In genomic region chr12:9760699-9761406, GRCh38 we compare ENCODE assay signal across 9 cellular contexts. TPM values are rescaled to one million over a fixed set of nuclear protein-coding genes. Genes with fewer than 3 reads are reported as not detected.
DNase-seq lines count a peak whose midpoint lies in the region; ATAC-seq and TF ChIP-seq lines count a peak whose summit lies in the region.
"Had no signal": no experiment of that assay in that cellular context is flagged by ENCODE, and none has a peak within 500 bp of the region (broad histone marks: within the 10 kb centered on the region; RNA-seq: fewer than 3 reads in every experiment).

Gene CD69, minus strand, starts transcription at chr12:9760901. Its CDS starts 81 bp downstream, at chr12:9760820.

- peaks cover 4% of the 10 kb centered on the region for H3K36me3 ChIP-seq in CD8-positive, alpha-beta T cell (ENCODE audit: insufficient read depth, low read length)
- H3K36me3 ChIP-seq in mucosa of descending colon (ENCODE audit: low read depth) = no peaks in the 10 kb centered on the region
- no peaks in the 10 kb centered on the region for H3K36me3 ChIP-seq in transverse colon
- H3K36me3 ChIP-seq in WERI-Rb-1 = no peaks in the 10 kb centered on the region

- no peak for TF ChIP-seq EP300 in transverse colon (IDR thresholded peaks at IDR 0.05; ENCODE audit: low read depth)

- peak within 1 kb of the TSS; percentile 79 for H3K4me3 ChIP-seq in CD8-positive, alpha-beta T cell (ENCODE audit: low read depth, low read length)
- H3K4me3 ChIP-seq in mucosa of descending colon (no peak within 1 kb of the TSS), transverse colon (peak within 1 kb of the TSS in 2 of 4 donors; percentile 11 to 41), WERI-Rb-1 (ENCODE audit: low read depth, low read length) (no peak within 1 kb of the TSS)

- H3K9me3 Mint-ChIP-seq in CD8-positive, alpha-beta T cell = no peaks in the 10 kb centered on the region
- peaks cover 0 to 5% of the 10 kb centered on the region in 2 donors for H3K9me3 Mint-ChIP-seq in activated T-cell treated with anti-CD3 and anti-CD28 coated beads, Interleukin-2, amount 50 U/mL, for 72 hours

- peaks cover 51% of the 10 kb centered on the region for H3K4me1 ChIP-seq in CD8-positive, alpha-beta T cell (ENCODE audit: insufficient read depth, low read length)
- no peaks in the 10 kb centered on the region for H3K4me1 ChIP-seq in mucosa of descending colon (ENCODE audit: low read depth)
- peaks cover 0 to 4% (median 0%) of the 10 kb centered on the region in 4 donors for H3K4me1 ChIP-seq in transverse colon

- peak within 1 kb of the TSS; percentile 98 for H3K27ac ChIP-seq in CD8-positive, alpha-beta T cell (ENCODE audit: low read depth, low read length)
- H3K27ac ChIP-seq in transverse colon (peak within 1 kb of the TSS; percentile 55 to 72 (median 66)), WERI-Rb-1 (no peak within 1 kb of the TSS)

- peak; percentile 53 for ATAC-seq in CD8-positive, alpha-beta T cell
- ATAC-seq in GM21529 (IDR thresholded peaks at IDR 0.05; ENCODE audit: unreplicated experiment) = peak; percentile 50
- ATAC-seq in activated T-cell treated with anti-CD3 and anti-CD28 coated beads, Interleukin-2, amount 50 U/mL, for 72 hours (replicated peaks in 1 of 2) = peak; percentile 57 to 59
- peak; percentile 73 for ATAC-seq in mucosa of descending colon

- intact Hi-C loops in CD8-positive, alpha-beta T cell (cut with DNase I, micrococcal nuclease) = loop anchor here (1.0 to 2.0 kb wide), 3 partner anchors 11 to 452 kb away; partner anchors contain the start of gene GABARAPL1 (in 1 of the 2)
- intact Hi-C loops in mucosa of descending colon (cut with DNase I, micrococcal nuclease) = no loop called here
- intact Hi-C loops in transverse colon (cut with DNase I; ENCODE audit: low total_unique reads) = no loop called here

- CTCF ChIA-PET in CD8-positive, alpha-beta T cell (lab: Charles Lee) = interaction anchor here (0.9 to 17.5 kb wide), 9 partner anchors 9 to 108 kb away, joined by 3 to 483 read pairs (median 4); partner anchors contain the start of gene CLEC2B

- DNase-seq in CD8-positive, alpha-beta T cell = peak; percentile 60 to 84 (median 71)
- DNase-seq in NOMO-1 treated with DMSO at 0.1 percent for 48 hours (lab: John Stamatoyannopoulos, UW; ENCODE audit: unreplicated experiment) (peak; percentile 69), mucosa of descending colon (peak in 1 of 3 donors; percentile 76), transverse colon (peak; percentile 71), HCEC 1CT (no peak), WERI-Rb-1 (no peak)
- DNase-seq in activated T-cell treated with anti-CD3 and anti-CD28 coated beads, Interleukin-2, amount 50 U/mL, for 72 hours = peak; percentile 80 to 83

- POLR2A ChIA-PET in CD8-positive, alpha-beta T cell (lab: Charles Lee) = interaction anchor here (0.5 to 4.1 kb wide), 17 partner anchors 10 to 113 kb away, joined by 3 to 27 read pairs (median 4); partner anchors contain the start of gene CLEC2B

- H3K4me1 Mint-ChIP-seq in CD8-positive, alpha-beta T cell (ENCODE audit: low read depth) = peaks cover 64% of the 10 kb centered on the region
- H3K4me1 Mint-ChIP-seq in activated T-cell treated with anti-CD3 and anti-CD28 coated beads, Interleukin-2, amount 50 U/mL, for 72 hours (ENCODE audit: low read depth) = peaks cover 57% of the 10 kb centered on the region

- no peaks in the 10 kb centered on the region for H3K27me3 ChIP-seq in CD8-positive, alpha-beta T cell (ENCODE audit: insufficient read depth, low read length)
- H3K27me3 ChIP-seq in transverse colon = no peaks in the 10 kb centered on the region
- H3K27me3 ChIP-seq in WERI-Rb-1 (ENCODE audit: insufficient read depth, low read depth, severe bottlenecking) = no peaks in the 10 kb centered on the region

- in situ Hi-C loops in transverse colon (cut with MboI; ENCODE audit: low pct_ligation_motif_present in 1 of 4, low pct_unique_long_range_greater_than_20kb in 1 of 4, low sequenced_read_pairs in 3 of 4) = no loop called here

- no peaks in the 10 kb centered on the region for H3K27me3 Mint-ChIP-seq in CD8-positive, alpha-beta T cell (ENCODE audit: low read depth)
- no peaks in the 10 kb centered on the region for H3K27me3 Mint-ChIP-seq in activated T-cell treated with anti-CD3 and anti-CD28 coated beads, Interleukin-2, amount 50 U/mL, for 72 hours (ENCODE audit: low read depth)

- 42 to 71% methylated on average over 2 to 6 of the region's 6 CpGs for WGBS in transverse colon (ENCODE audit: low coverage in 1 of 2), 2 donors

- H3K9me3 ChIP-seq in CD8-positive, alpha-beta T cell (ENCODE audit: low read length) = no peaks in the 10 kb centered on the region
- H3K9me3 ChIP-seq in mucosa of descending colon = no peaks in the 10 kb centered on the region
- no peaks in the 10 kb centered on the region for H3K9me3 ChIP-seq in transverse colon
- H3K9me3 ChIP-seq in WERI-Rb-1 (ENCODE audit: severe bottlenecking) = no peaks in the 10 kb centered on the region

- peaks cover 46% of the 10 kb centered on the region for H3K36me3 Mint-ChIP-seq in CD8-positive, alpha-beta T cell
- peaks cover 32 to 40% of the 10 kb centered on the region in 2 donors for H3K36me3 Mint-ChIP-seq in activated T-cell treated with anti-CD3 and anti-CD28 coated beads, Interleukin-2, amount 50 U/mL, for 72 hours (ENCODE audit: insufficient read depth in 2 of 2)

- TF ChIP-seq POLR2A in transverse colon (IDR thresholded peaks at IDR 0.05) = peak; percentile 88

- TF ChIP-seq CTCF in CD8-positive, alpha-beta T cell (IDR thresholded peaks at IDR 0.05) = no peak
- TF ChIP-seq CTCF in mucosa of descending colon (IDR thresholded peaks at IDR 0.05) (no peak), transverse colon (IDR thresholded peaks at IDR 0.05) (no peak), WERI-Rb-1 (IDR thresholded peaks at IDR 0.05; ENCODE audit: low read depth, low read length) (no peak)

- peak within 1 kb of the TSS; percentile 100 for H3K4me3 Mint-ChIP-seq in CD8-positive, alpha-beta T cell
- H3K4me3 Mint-ChIP-seq in activated T-cell treated with anti-CD3 and anti-CD28 coated beads, Interleukin-2, amount 50 U/mL, for 72 hours = peak within 1 kb of the TSS; percentile 90 to 100

- peak within 1 kb of the TSS; percentile 96 for H3K27ac Mint-ChIP-seq in CD8-positive, alpha-beta T cell
- H3K27ac Mint-ChIP-seq in activated T-cell treated with anti-CD3 and anti-CD28 coated beads, Interleukin-2, amount 50 U/mL, for 72 hours = peak within 1 kb of the TSS; percentile 100

RNA-seq across cellular contexts. Expression of gene CD69, which starts in this region (rescaled TPM):
- total RNA-seq in CD8-positive, alpha-beta T cell = 100 to 1,000 TPM; 502 to 504 TPM
- total RNA-seq in activated T-cell treated with anti-CD3 and anti-CD28 coated beads, Interleukin-2, amount 50 U/mL, for 72 hours = 100 to 1,000 TPM; 126 to 158 TPM
- 1 to 10 TPM; 2.4 to 4.7 (median 3.2) TPM for total RNA-seq in mucosa of descending colon
- total RNA-seq in transverse colon = 10 to 100 TPM in 1 of 4 donors, 1 to 10 TPM in 1, not detected in 2; 7.8 to 19.2 TPM
- total RNA-seq: fibroblast of lung had no signal

Comparison
In these comparisons a context has a peak if more than half of its experiments do, and no peak if none do; other contexts are left out.
1. RNA of gene CD69 (total RNA-seq): 502 to 504 TPM in CD8-positive, alpha-beta T cell and 126 to 158 TPM in activated T-cell treated with anti-CD3 and anti-CD28 coated beads, Interleukin-2, amount 50 U/mL, for 72 hours; 7.8 to 19.2 TPM in transverse colon and 2.4 to 4.7 TPM in mucosa of descending colon; every median in the first group is over 4 times any median in the second.
2. DNase-seq: peak in CD8-positive, alpha-beta T cell (7 of 7), NOMO-1 treated with DMSO at 0.1 percent for 48 hours (single experiment), activated T-cell treated with anti-CD3 and anti-CD28 coated beads, Interleukin-2, amount 50 U/mL, for 72 hours (2 of 2) and transverse colon (single experiment); none in HCEC 1CT (single experiment) and WERI-Rb-1 (single experiment).
3. intact Hi-C loops: an anchor here in CD8-positive, alpha-beta T cell (1.0 to 2.0 kb wide); none called in mucosa of descending colon and transverse colon.
4. Peak in every context shown above with its lines, with median percentiles within 50 percentile points of each other: ATAC-seq.